In genomic region chr22:24950272-24950902, GRCh38 we compare ENCODE assay signal across 11 cellular contexts. TPM values are rescaled to one million over a fixed set of nuclear protein-coding genes. Genes with fewer than 3 reads are reported as not detected.
A peak's percentile ranks its signal among the peaks of the same experiment; 100 is the strongest.
DNase-seq lines count a peak whose midpoint lies in the region; ATAC-seq and TF ChIP-seq lines count a peak whose summit lies in the region.
"Had no signal": no experiment of that assay in that cellular context is flagged by ENCODE, and none has a peak within 500 bp of the region (broad histone marks: within the 10 kb centered on the region; RNA-seq: fewer than 3 reads in every experiment).

No MANE protein-coding gene starts in this region.

- H3K4me1 ChIP-seq in Caco-2, result peaks cover 14% of the 10 kb centered on the region
- peaks cover 41% of the 10 kb centered on the region for H3K4me1 ChIP-seq in mammary epithelial cell (ENCODE audit: insufficient read depth, low read length)
- H3K4me1 ChIP-seq in mesendoderm (ENCODE audit: control insufficient read depth, low read depth, low read length), result peaks cover 15% of the 10 kb centered on the region

- 2% methylated on average over 5 of the region's 7 CpGs for WGBS in mammary epithelial cell (ENCODE audit: low coverage, missing lambda C conversion rate)
- WGBS in mesendoderm (ENCODE audit: extremely low coverage, insufficient coverage, low lambda C conversion rate), result no CpG with 5 or more reads among the region's 7 CpGs

- dilution Hi-C loops in mammary epithelial cell (cut with HindIII; ENCODE audit: low sequenced_read_pairs), result loop anchor here (5.0 kb wide), 2 partner anchors 102 to 217 kb away; no protein-coding TSS in a partner anchor

- H4K5ac ChIP-seq in mesendoderm (ENCODE audit: low read length), result no peak overlapping the region

- CTCF ChIA-PET in Caco-2 (lab: Charles Lee) (interaction anchor here (0.6 to 1.6 kb wide), 3 partner anchors 97 to 107 kb away, joined by 3 to 6 read pairs (median 4); no protein-coding TSS in a partner anchor), mammary epithelial cell (lab: Charles Lee; ENCODE audit: low non-redundant PET) (no interaction called here)

- no peak for TF ChIP-seq CTCF in Caco-2 (IDR thresholded peaks at IDR 0.05; ENCODE audit: insufficient read depth in 1 of 2, low read depth in 1 of 2, low read length in 1 of 2, severe bottlenecking in 1 of 2, unreplicated experiment in 1 of 2)
- no peak for TF ChIP-seq CTCF in mammary epithelial cell (conservative IDR thresholded peaks at IDR 0.05 in 1 of 2, IDR thresholded peaks at IDR 0.05 in 1 of 2; ENCODE audit: extremely low read depth in 1 of 2, insufficient read depth in 1 of 2, low read depth in 1 of 2, low read length in 2 of 2)

- H3K4me2 ChIP-seq in mammary epithelial cell (ENCODE audit: insufficient read depth, low read depth, low read length) (peak overlapping the region; percentile 65), mesendoderm (ENCODE audit: low read length) (peak overlapping the region; percentile 14)

- no peak overlapping the region for H4K8ac ChIP-seq in mesendoderm (ENCODE audit: low read depth, low read length)

- H3K9ac ChIP-seq in mammary epithelial cell (ENCODE audit: insufficient read depth, low read length) (no peak overlapping the region), mesendoderm (ENCODE audit: low read length) (peak overlapping the region; percentile 5)

- H3K27ac ChIP-seq in mammary epithelial cell (ENCODE audit: insufficient read depth, low read depth, low read length) (peak overlapping the region; percentile 40), mesendoderm (ENCODE audit: low read depth, low read length) (no peak overlapping the region)
- H3K27ac ChIP-seq: coronary artery had no signal

- peak overlapping the region; percentile 59 for H3K4me3 Mint-ChIP-seq in Caco-2 (ENCODE audit: unreplicated experiment)

- no peaks in the 10 kb centered on the region for H4K20me1 ChIP-seq in mammary epithelial cell (ENCODE audit: insufficient read depth, low read length)

- H3K18ac ChIP-seq in mesendoderm (ENCODE audit: low read length), result no peak overlapping the region

- peaks cover 29% of the 10 kb centered on the region for H3K79me2 ChIP-seq in mammary epithelial cell (ENCODE audit: insufficient read depth, low read length)
- peaks cover 9% of the 10 kb centered on the region for H3K79me2 ChIP-seq in mesendoderm (ENCODE audit: control insufficient read depth, insufficient read depth, low read length)

- no peak overlapping the region for H2BK120ac ChIP-seq in mesendoderm (ENCODE audit: low read depth, low read length)

- no peak overlapping the region for H3K4ac ChIP-seq in mesendoderm (ENCODE audit: low read depth, low read length)

- H3K9me3 Mint-ChIP-seq in Caco-2 (ENCODE audit: unreplicated experiment), result no peaks in the 10 kb centered on the region

- no peak overlapping the region for H2BK15ac ChIP-seq in mesendoderm (replicated peaks; ENCODE audit: low read depth)

- no peak overlapping the region for H3K23ac ChIP-seq in mesendoderm (ENCODE audit: low read length)

- no peaks in the 10 kb centered on the region for H3K27me3 ChIP-seq in Caco-2 (replicated peaks; ENCODE audit: control insufficient read depth, insufficient read depth, low read length)
- no peaks in the 10 kb centered on the region for H3K27me3 ChIP-seq in mammary epithelial cell (ENCODE audit: insufficient read depth, low read length)
- no peaks in the 10 kb centered on the region for H3K27me3 ChIP-seq in mesendoderm (ENCODE audit: insufficient read depth, low read length, poor library complexity)

- in situ Hi-C loops in mammary epithelial cell (cut with MboI; ENCODE audit: low sequenced_read_pairs in 2 of 2), result loop anchor here in 1 of 2 donors (5.0 kb wide), 1 partner anchor 97 kb away; no protein-coding TSS in a partner anchor

- H2AK5ac ChIP-seq in mesendoderm (ENCODE audit: low read length), result no peak overlapping the region

- peaks cover 8% of the 10 kb centered on the region for H3K4me1 Mint-ChIP-seq in Caco-2 (ENCODE audit: low read depth, unreplicated experiment)

- no peak overlapping the region for H2BK5ac ChIP-seq in mesendoderm (ENCODE audit: low read length)

- H3K27me3 Mint-ChIP-seq in Caco-2 (ENCODE audit: insufficient read depth, unreplicated experiment), result no peaks in the 10 kb centered on the region

- peaks cover 6% of the 10 kb centered on the region for H3K79me1 ChIP-seq in mesendoderm (ENCODE audit: low read length)

- POLR2A ChIA-PET in Caco-2 (lab: Charles Lee), result no interaction called here

- peaks cover 25% of the 10 kb centered on the region for H3K36me3 Mint-ChIP-seq in Caco-2 (ENCODE audit: insufficient read depth, unreplicated experiment)

- H3K56ac ChIP-seq in mesendoderm (ENCODE audit: low read length), result peak overlapping the region; percentile 50

- H3K4me3 ChIP-seq in Caco-2 (ENCODE audit: low read depth, low read length), result no peak overlapping the region
- no peak overlapping the region for H3K4me3 ChIP-seq in mammary epithelial cell (replicated peaks in 1 of 3; ENCODE audit: insufficient read depth in 1 of 3, low read depth in 2 of 3, low read length in 3 of 3)
- H3K4me3 ChIP-seq in mesendoderm (ENCODE audit: low read length), result no peak overlapping the region
- H3K4me3 ChIP-seq: coronary artery had no signal

- peak in 1 of 2 experiments; percentile 54 for DNase-seq in Caco-2
- peak; percentile 64 for DNase-seq in M059J (ENCODE audit: low read depth)
- DNase-seq in mammary epithelial cell, result peak; percentile 74
- DNase-seq in mesendoderm, result peak; percentile 97
- no peak for DNase-seq in SIG-M5 treated with dmso at 0.1 percent for 504 hours (lab: John Stamatoyannopoulos, UW; ENCODE audit: unreplicated experiment)
- DNase-seq in cerebellar nuclear complex (lab: John Stamatoyannopoulos, UW), result no peak
- DNase-seq: midbrain, NCI-H2107 had no signal

- intact Hi-C loops in Caco-2 (cut with micrococcal nuclease; ENCODE audit: unreplicated experiment) (loop anchor here (5.0 kb wide), 1 partner anchor 77 kb away; no protein-coding TSS in a partner anchor), mammary epithelial cell (cut with micrococcal nuclease) (no loop called here)

- ATAC-seq in HG02798 (IDR thresholded peaks at IDR 0.05; ENCODE audit: poor library complexity, unreplicated experiment), result no peak
- no peak for ATAC-seq in HG03139 (IDR thresholded peaks at IDR 0.05; ENCODE audit: unreplicated experiment)

- H3K27ac Mint-ChIP-seq in Caco-2 (ENCODE audit: unreplicated experiment), result peak overlapping the region; percentile 52

- H3K36me3 ChIP-seq in Caco-2 (ENCODE audit: control insufficient read depth, insufficient read depth, low read length), result no peaks in the 10 kb centered on the region
- H3K36me3 ChIP-seq in mammary epithelial cell (ENCODE audit: insufficient read depth, low read length), result no peaks in the 10 kb centered on the region
- H3K36me3 ChIP-seq in mesendoderm (ENCODE audit: control insufficient read depth, insufficient read depth, low read length), result no peaks in the 10 kb centered on the region

- BruUV-seq in Caco-2 (replicated peaks; lab: Mats Ljungman, UMichigan), result no TSS peak
- no TSS peak for BruUV-seq in mammary epithelial cell (replicated peaks; lab: Mats Ljungman, UMichigan)

- H3K9me3 ChIP-seq in Caco-2 (no peaks in the 10 kb centered on the region), mammary epithelial cell (replicated peaks; ENCODE audit: insufficient read depth, low read length) (no peaks in the 10 kb centered on the region)

- peak overlapping the region; percentile 83 for H2AFZ ChIP-seq in mammary epithelial cell (ENCODE audit: low read depth, low read length)

RNA-seq across cellular contexts. Expression of gene KIAA1671, which starts 2.1 kb away (rescaled TPM):
- total RNA-seq in Caco-2 (2022), result 28.6 and 34.7 TPM in 2 replicates
- total RNA-seq in M059J (2014; rRNA removed; shearing (Covaris generic)), result 3.3 and 4.7 TPM in 2 replicates
- total RNA-seq in mammary epithelial cell, result 10 to 100 TPM; 38.4 to 48.8 TPM
- 11.8 TPM for polyA plus RNA-seq in mammary epithelial cell
- polyA minus RNA-seq in mammary epithelial cell, result 60.7 TPM
- polyA plus RNA-seq in mesendoderm (2013, experiment 1 of 2), result 11.9 TPM
- 12.3 TPM for polyA plus RNA-seq in mesendoderm (2013, experiment 2 of 2)

RNA-seq across cellular contexts. Expression of gene LHFPL7, which starts 3.9 kb away (rescaled TPM):
- not detected in 2 replicates for total RNA-seq in Caco-2 (2022)
- total RNA-seq in M059J (2014; rRNA removed; shearing (Covaris generic)), result not detected in 2 replicates
- total RNA-seq in mammary epithelial cell, result under 1 TPM in 1 of 2 donors, not detected in 1; 0.33 TPM
- 0.11 TPM for polyA plus RNA-seq in mammary epithelial cell
- polyA minus RNA-seq in mammary epithelial cell, result not detected
- not detected for polyA plus RNA-seq in mesendoderm (2013, experiment 1 of 2)
- polyA plus RNA-seq in mesendoderm (2013, experiment 2 of 2), result not detected

Comparison
In these comparisons a context has a peak if more than half of its experiments do, and no peak if none do; other contexts are left out.
1. DNase-seq: peak in M059J (single experiment), mammary epithelial cell (single experiment) and mesendoderm (single experiment); none in SIG-M5 treated with dmso at 0.1 percent for 504 hours (single experiment) and cerebellar nuclear complex (0 of 2).